In the genomic region with DNA sequence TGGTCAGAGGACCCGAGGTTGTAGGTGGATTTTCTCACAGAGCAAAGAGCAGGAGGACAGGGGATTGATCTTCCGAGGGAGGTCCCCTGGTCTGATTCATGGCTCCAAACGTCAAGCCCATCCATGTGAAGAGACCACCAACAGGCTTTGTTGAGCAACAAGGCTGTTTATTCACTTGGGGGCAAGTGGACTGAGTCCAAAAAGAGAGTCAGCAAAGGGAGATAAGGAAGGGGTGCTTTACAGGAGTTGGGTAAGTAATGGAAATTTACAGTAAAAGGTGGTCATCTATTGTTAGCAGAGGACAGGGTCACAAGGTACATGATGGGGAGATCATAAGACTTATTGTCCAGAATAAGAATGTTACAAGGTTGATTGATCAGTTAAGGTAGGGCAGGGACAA, we compare ENCODE assay signal across 16 cellular contexts.
DNase-seq lines count a peak whose midpoint lies in the region; ATAC-seq and TF ChIP-seq lines count a peak whose summit lies in the region.
"Had no signal": no experiment of that assay in that cellular context is flagged by ENCODE, and none has a peak within 500 bp of the region (broad histone marks: within the 10 kb centered on the region; RNA-seq: fewer than 3 reads in every experiment).

No MANE protein-coding gene starts in this region.

- no peaks in the 10 kb centered on the region for H3K9me3 ChIP-seq in PC-9 (ENCODE audit: insufficient read depth, low read depth)
- H3K9me3 ChIP-seq: HAP-1 had no signal

- H3F3A ChIP-seq in PC-9 (ENCODE audit: insufficient read depth, low read depth), result 0 out of 2 replicates have a peak, but pooled peaks cover 4% of the 10 kb centered on the region

- H3K4me1 ChIP-seq in PC-9 (replicated peaks; ENCODE audit: insufficient read depth), result peaks cover 12% of the 10 kb centered on the region
- H3K4me1 ChIP-seq: HAP-1 had no signal

- H3K4me3 Mint-ChIP-seq in endothelial cell (ENCODE audit: unreplicated experiment), result peak overlapping the region; percentile 52
- H3K4me3 Mint-ChIP-seq in osteocyte (ENCODE audit: unreplicated experiment), result no peak overlapping the region
- no peak overlapping the region for H3K4me3 Mint-ChIP-seq in stimulated activated naive B cell treated with anti-CD40 and anti-IgM and Interleukin-4, amounts not matched to agents 10 μg/mL and 1 μg/mL and 100 μg/mL, for 72 hours
- H3K4me3 Mint-ChIP-seq: B cell; CD4-positive, alpha-beta T cell; HFFc6 had no signal

- peak overlapping the region; percentile 40; the same call in 1 of the 2 replicates for H3K27ac ChIP-seq in PC-9
- H3K27ac ChIP-seq: HL-60 had no signal

- TF ChIP-seq CTCF in PC-9 (conservative IDR thresholded peaks at IDR 0.05) (no peak), endothelial cell (IDR thresholded peaks at IDR 0.05; ENCODE audit: unreplicated experiment) (no peak), osteocyte (IDR thresholded peaks at IDR 0.05) (no peak)

- H3K36me3 Mint-ChIP-seq in endothelial cell (ENCODE audit: low read depth, unreplicated experiment) (peaks cover 33% of the 10 kb centered on the region), osteocyte (ENCODE audit: unreplicated experiment) (no peaks in the 10 kb centered on the region)
- peaks cover 0 to 7% of the 10 kb centered on the region in 2 donors for H3K36me3 Mint-ChIP-seq in stimulated activated naive B cell treated with anti-CD40 and anti-IgM and Interleukin-4, amounts not matched to agents 10 μg/mL and 1 μg/mL and 100 μg/mL, for 72 hours

- CTCF ChIA-PET in PC-9 (lab: Charles Lee), result no interaction called here

- H3K4me1 Mint-ChIP-seq in endothelial cell (ENCODE audit: unreplicated experiment), result no peaks in the 10 kb centered on the region
- no peaks in the 10 kb centered on the region for H3K4me1 Mint-ChIP-seq in osteocyte (ENCODE audit: unreplicated experiment)
- no peaks in the 10 kb centered on the region for H3K4me1 Mint-ChIP-seq in stimulated activated naive B cell treated with anti-CD40 and anti-IgM and Interleukin-4, amounts not matched to agents 10 μg/mL and 1 μg/mL and 100 μg/mL, for 72 hours
- H3K4me1 Mint-ChIP-seq: B cell had no signal

- no peaks in the 10 kb centered on the region for H4K20me1 ChIP-seq in PC-9 (ENCODE audit: insufficient read depth)

- H3K4me2 ChIP-seq in PC-9, result peak overlapping the region; percentile 51

- intact Hi-C loops in PC-9 (cut with micrococcal nuclease; ENCODE audit: unreplicated experiment), result no loop called here

- no peak overlapping the region for H3K4me3 ChIP-seq in PC-9
- H3K4me3 ChIP-seq: HAP-1 had no signal

- H3K27ac Mint-ChIP-seq in endothelial cell (ENCODE audit: unreplicated experiment) (no peak overlapping the region), osteocyte (ENCODE audit: unreplicated experiment) (no peak overlapping the region)
- no peak overlapping the region for H3K27ac Mint-ChIP-seq in stimulated activated naive B cell treated with anti-CD40 and anti-IgM and Interleukin-4, amounts not matched to agents 10 μg/mL and 1 μg/mL and 100 μg/mL, for 72 hours
- H3K27ac Mint-ChIP-seq: B cell; CD4-positive, alpha-beta T cell; HFFc6 had no signal

- no peak for ATAC-seq in stimulated activated naive B cell treated with anti-CD40 and anti-IgM and Interleukin-4, amounts not matched to agents 10 μg/mL and 1 μg/mL and 100 μg/mL, for 72 hours (replicated peaks)
- ATAC-seq in GM21526 (IDR thresholded peaks at IDR 0.05; ENCODE audit: low FRiP score, unreplicated experiment), result no peak

- H3K9me3 Mint-ChIP-seq in endothelial cell (ENCODE audit: unreplicated experiment), result peaks cover 50% of the 10 kb centered on the region
- H3K9me3 Mint-ChIP-seq in osteocyte (ENCODE audit: unreplicated experiment), result peaks cover 56% of the 10 kb centered on the region
- peaks cover 30 to 58% of the 10 kb centered on the region in 2 donors for H3K9me3 Mint-ChIP-seq in stimulated activated naive B cell treated with anti-CD40 and anti-IgM and Interleukin-4, amounts not matched to agents 10 μg/mL and 1 μg/mL and 100 μg/mL, for 72 hours

- no peaks in the 10 kb centered on the region for H3K79me2 ChIP-seq in PC-9 (ENCODE audit: low read depth)

- H3K27me3 Mint-ChIP-seq in endothelial cell (ENCODE audit: unreplicated experiment) (peaks cover 13% of the 10 kb centered on the region), osteocyte (ENCODE audit: unreplicated experiment) (no peaks in the 10 kb centered on the region)
- no peaks in the 10 kb centered on the region for H3K27me3 Mint-ChIP-seq in stimulated activated naive B cell treated with anti-CD40 and anti-IgM and Interleukin-4, amounts not matched to agents 10 μg/mL and 1 μg/mL and 100 μg/mL, for 72 hours
- H3K27me3 Mint-ChIP-seq: B cell; CD4-positive, alpha-beta T cell had no signal

- BruUV-seq in PC-9 (replicated peaks; lab: Mats Ljungman, UMichigan), result no TSS peak

- DNase-seq in Caki2 (ENCODE audit: low read depth) (peak; percentile 63), PC-9 (no peak), endothelial cell (ENCODE audit: low spot score) (no peak), osteocyte (ENCODE audit: extremely low spot score, unreplicated experiment) (peak; percentile 53), AG08395 (ENCODE audit: low spot score) (no peak)
- DNase-seq in stimulated activated naive B cell treated with anti-CD40 and anti-IgM and Interleukin-4, amounts not matched to agents 10 μg/mL and 1 μg/mL and 100 μg/mL, for 72 hours, result no peak
- DNase-seq: C1 segment of cervical spinal cord; CD4-positive, alpha-beta T cell; DMS79 treated with DMSO at 0.1 percent for 48 hours; EL; GOT3 had no signal

- peak overlapping the region; percentile 65 for H2AFZ ChIP-seq in PC-9

- H3K27me3 ChIP-seq in PC-9 (ENCODE audit: insufficient read depth, low read depth), result no peaks in the 10 kb centered on the region

- POLR2A ChIA-PET in PC-9 (lab: Charles Lee; ENCODE audit: unreplicated experiment), result no interaction called here

- H3K9me2 ChIP-seq in PC-9 (ENCODE audit: insufficient read depth), result no peaks in the 10 kb centered on the region

- H3K36me3 ChIP-seq in PC-9 (ENCODE audit: low read depth), result no peaks in the 10 kb centered on the region
- H3K36me3 ChIP-seq: HAP-1 had no signal

- in situ Hi-C loops in Caki2 (cut with HindIII; ENCODE audit: low pct_unique_long_range_greater_than_20kb, low sequenced_read_pairs), result no loop called here

Comparison
In these comparisons a context has a peak if more than half of its experiments do, and no peak if none do; other contexts are left out.
1. DNase-seq: peak in Caki2 (single experiment) and osteocyte (single experiment); none in PC-9 (0 of 2), endothelial cell (single experiment), AG08395 (single experiment) and stimulated activated naive B cell treated with anti-CD40 and anti-IgM and Interleukin-4, amounts not matched to agents 10 μg/mL and 1 μg/mL and 100 μg/mL, for 72 hours (single experiment).